In the genomic region with DNA sequence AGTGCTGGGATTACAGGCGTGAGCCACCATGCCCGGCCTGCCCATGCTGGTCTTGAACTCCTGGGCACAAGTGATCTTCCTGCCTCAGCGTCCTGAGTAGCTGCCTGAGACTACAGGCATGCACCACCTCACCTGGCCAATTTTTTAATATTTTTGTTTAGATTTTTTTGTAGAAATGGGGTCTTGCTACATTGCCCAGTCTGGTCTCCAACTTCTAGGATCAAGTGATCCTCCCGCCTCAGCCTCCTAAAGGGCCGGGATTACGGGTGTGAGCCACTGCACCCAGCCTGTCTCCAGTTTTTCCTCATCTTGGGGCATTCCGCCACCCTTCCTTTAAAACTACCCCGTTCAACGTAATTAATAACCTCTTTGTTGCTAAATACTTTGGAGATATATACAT, we compare ENCODE assay signal across 23 cellular contexts. TPM values are rescaled to one million over a fixed set of nuclear protein-coding genes. Genes with fewer than 3 reads are reported as not detected.
DNase-seq lines count a peak whose midpoint lies in the region; ATAC-seq and TF ChIP-seq lines count a peak whose summit lies in the region.
"Had no signal": no experiment of that assay in that cellular context is flagged by ENCODE, and none has a peak within 500 bp of the region (broad histone marks: within the 10 kb centered on the region; RNA-seq: fewer than 3 reads in every experiment).

No MANE protein-coding gene starts in this region.

- H3K27me3 Mint-ChIP-seq in activated naive CD4-positive, alpha-beta T cell treated with anti-CD3 and anti-CD28 coated beads, Interleukin-2, amount 10 ng/mL, durations not matched to agents 7 days and 5 days, result no peaks in the 10 kb centered on the region
- H3K27me3 Mint-ChIP-seq in WTC11 (ENCODE audit: low read depth), result no peaks in the 10 kb centered on the region
- H3K27me3 Mint-ChIP-seq in activated T-helper 2 cell treated with anti-CD3 and anti-CD28 coated beads, Interferon-gamma antibody, Interleukin-2, Interleukin-4, amounts not matched to agents 10 μg/mL and 5 μg/mL and 100 μg/mL, durations not matched to agents 14 hours and 24 hours and 36 hours (ENCODE audit: low read depth), result no peaks in the 10 kb centered on the region
- H3K27me3 Mint-ChIP-seq: effector memory CD8-positive, alpha-beta T cell; memory B cell had no signal

- no peak overlapping the region for H3K4me3 Mint-ChIP-seq in activated naive CD4-positive, alpha-beta T cell treated with anti-CD3 and anti-CD28 coated beads, Interleukin-2, amount 10 ng/mL, durations not matched to agents 7 days and 5 days
- H3K4me3 Mint-ChIP-seq in WTC11, result no peak overlapping the region
- H3K4me3 Mint-ChIP-seq in activated T-helper 2 cell treated with anti-CD3 and anti-CD28 coated beads, Interferon-gamma antibody, Interleukin-2, Interleukin-4, amounts not matched to agents 10 μg/mL and 5 μg/mL and 100 μg/mL, durations not matched to agents 14 hours and 24 hours and 36 hours (ENCODE audit: low read depth), result no peak overlapping the region
- peak overlapping the region; percentile 57 for H3K4me3 Mint-ChIP-seq in stimulated activated effector memory CD8-positive, alpha-beta T cell treated with anti-CD3 and anti-CD28 coated beads, Interleukin-12 subunit alpha, Interleukin-12 subunit beta, amount 100 ng/mL, for 72 hours
- H3K4me3 Mint-ChIP-seq: effector memory CD8-positive, alpha-beta T cell; GM23338; memory B cell had no signal

- H3K36me3 Mint-ChIP-seq in activated naive CD4-positive, alpha-beta T cell treated with anti-CD3 and anti-CD28 coated beads, Interleukin-2, amount 10 ng/mL, durations not matched to agents 7 days and 5 days, result peaks cover 42% of the 10 kb centered on the region
- peaks cover 42% of the 10 kb centered on the region for H3K36me3 Mint-ChIP-seq in WTC11
- H3K36me3 Mint-ChIP-seq in activated T-helper 2 cell treated with anti-CD3 and anti-CD28 coated beads, Interferon-gamma antibody, Interleukin-2, Interleukin-4, amounts not matched to agents 10 μg/mL and 5 μg/mL and 100 μg/mL, durations not matched to agents 14 hours and 24 hours and 36 hours (ENCODE audit: low read depth), result peaks cover 64% of the 10 kb centered on the region
- peaks cover 90% of the 10 kb centered on the region for H3K36me3 Mint-ChIP-seq in stimulated activated effector memory CD8-positive, alpha-beta T cell treated with anti-CD3 and anti-CD28 coated beads, Interleukin-12 subunit alpha, Interleukin-12 subunit beta, amount 100 ng/mL, for 72 hours

- no peak for ATAC-seq in WTC11
- ATAC-seq in stimulated activated effector memory CD8-positive, alpha-beta T cell treated with anti-CD3 and anti-CD28 coated beads, Interleukin-12 subunit alpha, Interleukin-12 subunit beta, amount 100 ng/mL, for 72 hours, result no peak
- ATAC-seq: effector memory CD8-positive, alpha-beta T cell; GM12878; GM23338; left cardiac atrium; SK-N-SH treated with all-trans-retinoic acid at 6 μM for 48 hours had no signal

- no peaks in the 10 kb centered on the region for H3K27me3 ChIP-seq in brain microvascular endothelial cell (replicated peaks)
- H3K27me3 ChIP-seq: BLaER1, ovary, stomach, thyroid gland had no signal

- peaks cover 3% of the 10 kb centered on the region for H3K9me3 Mint-ChIP-seq in activated naive CD4-positive, alpha-beta T cell treated with anti-CD3 and anti-CD28 coated beads, Interleukin-2, amount 10 ng/mL, durations not matched to agents 7 days and 5 days
- no peaks in the 10 kb centered on the region for H3K9me3 Mint-ChIP-seq in WTC11
- H3K9me3 Mint-ChIP-seq in activated T-helper 2 cell treated with anti-CD3 and anti-CD28 coated beads, Interferon-gamma antibody, Interleukin-2, Interleukin-4, amounts not matched to agents 10 μg/mL and 5 μg/mL and 100 μg/mL, durations not matched to agents 14 hours and 24 hours and 36 hours, result no peaks in the 10 kb centered on the region
- no peaks in the 10 kb centered on the region for H3K9me3 Mint-ChIP-seq in stimulated activated effector memory CD8-positive, alpha-beta T cell treated with anti-CD3 and anti-CD28 coated beads, Interleukin-12 subunit alpha, Interleukin-12 subunit beta, amount 100 ng/mL, for 72 hours
- H3K9me3 Mint-ChIP-seq: effector memory CD8-positive, alpha-beta T cell; GM23338; memory B cell had no signal

- intact Hi-C loops in activated T-helper 2 cell treated with anti-CD3 and anti-CD28 coated beads, Interferon-gamma antibody, Interleukin-2, Interleukin-4, amounts not matched to agents 10 μg/mL and 5 μg/mL and 100 μg/mL, durations not matched to agents 14 hours and 24 hours and 36 hours (cut with micrococcal nuclease), result no loop called here

- no peak for TF ChIP-seq CTCF in WTC11 (IDR thresholded peaks at IDR 0.05)
- no peak for TF ChIP-seq CTCF in brain microvascular endothelial cell (IDR thresholded peaks at IDR 0.05; ENCODE audit: low read depth, low read length, missing control alignments)

- H3K27ac ChIP-seq in brain microvascular endothelial cell, result no peak overlapping the region
- H3K27ac ChIP-seq: BLaER1, ovary, thyroid gland had no signal

- no peak overlapping the region for H3K4me3 ChIP-seq in brain microvascular endothelial cell (ENCODE audit: low read depth, low read length)
- H3K4me3 ChIP-seq: BLaER1, GM12878, GM23338, ovary, stomach, thyroid gland had no signal

- H3K36me3 ChIP-seq in brain microvascular endothelial cell (replicated peaks), result peaks cover 19% of the 10 kb centered on the region
- H3K36me3 ChIP-seq: ovary had no signal

- POLR2A ChIA-PET in WTC11 (lab: Charles Lee), result no interaction called here

- in situ Hi-C loops in brain microvascular endothelial cell (cut with HindIII; ENCODE audit: low pct_ligation_motif_present, low sequenced_read_pairs), result no loop called here

- CTCF ChIA-PET in activated naive CD4-positive, alpha-beta T cell treated with anti-CD3 and anti-CD28 coated beads, Interleukin-2, amount 10 ng/mL, durations not matched to agents 7 days and 5 days (lab: Charles Lee), result interaction anchor here (1.2 to 1.5 kb wide), 3 partner anchors 21 to 74 kb away, joined by 4 to 5 read pairs (median 5); a partner anchor contains a TSS
- CTCF ChIA-PET in WTC11 (lab: Charles Lee), result interaction anchor here (10.2 kb wide), 1 partner anchor 79 kb away, joined by 358 read pairs; no protein-coding TSS in a partner anchor

- no peak for DNase-seq in activated naive CD4-positive, alpha-beta T cell treated with anti-CD3 and anti-CD28 coated beads, Interleukin-2, amount 10 ng/mL, durations not matched to agents 7 days and 5 days
- no peak for DNase-seq in activated naive CD4-positive, alpha-beta T cell treated with Interleukin-2 at 50 U/mL for 16 hours
- DNase-seq in WTC11 (ENCODE audit: low spot score), result no peak
- DNase-seq in activated T-helper 2 cell treated with anti-CD3 and anti-CD28 coated beads, Interferon-gamma antibody, Interleukin-2, Interleukin-4, amounts not matched to agents 10 μg/mL and 5 μg/mL and 100 μg/mL, durations not matched to agents 14 hours and 24 hours and 36 hours (ENCODE audit: low spot score), result no peak
- no peak for DNase-seq in stimulated activated effector memory CD8-positive, alpha-beta T cell treated with anti-CD3 and anti-CD28 coated beads, Interleukin-12 subunit alpha, Interleukin-12 subunit beta, amount 100 ng/mL, for 72 hours (ENCODE audit: low spot score in 2 of 2)
- DNase-seq in brain microvascular endothelial cell, result no peak
- DNase-seq in medulla oblongata (ENCODE audit: extremely low spot score), result no peak
- DNase-seq: central memory CD4-positive, alpha-beta T cell; effector memory CD8-positive, alpha-beta T cell; hypothalamus; left cardiac atrium; MV-4-11; NCI-H1436; NCI-H2081 treated with DMSO at 0.1 percent for 48 hours; ovary; Right ventricle myocardium superior; stomach; thyroid gland had no signal

- H3K4me1 Mint-ChIP-seq in activated naive CD4-positive, alpha-beta T cell treated with anti-CD3 and anti-CD28 coated beads, Interleukin-2, amount 10 ng/mL, durations not matched to agents 7 days and 5 days, result peaks cover 73% of the 10 kb centered on the region
- peaks cover under 1% of the 10 kb centered on the region for H3K4me1 Mint-ChIP-seq in WTC11
- H3K4me1 Mint-ChIP-seq in activated T-helper 2 cell treated with anti-CD3 and anti-CD28 coated beads, Interferon-gamma antibody, Interleukin-2, Interleukin-4, amounts not matched to agents 10 μg/mL and 5 μg/mL and 100 μg/mL, durations not matched to agents 14 hours and 24 hours and 36 hours (ENCODE audit: low read depth), result peaks cover 56% of the 10 kb centered on the region
- H3K4me1 Mint-ChIP-seq in stimulated activated effector memory CD8-positive, alpha-beta T cell treated with anti-CD3 and anti-CD28 coated beads, Interleukin-12 subunit alpha, Interleukin-12 subunit beta, amount 100 ng/mL, for 72 hours, result peaks cover 62% of the 10 kb centered on the region

- peak overlapping the region; percentile 81 for H3K27ac Mint-ChIP-seq in activated naive CD4-positive, alpha-beta T cell treated with anti-CD3 and anti-CD28 coated beads, Interleukin-2, amount 10 ng/mL, durations not matched to agents 7 days and 5 days
- H3K27ac Mint-ChIP-seq in WTC11, result no peak overlapping the region
- H3K27ac Mint-ChIP-seq in activated T-helper 2 cell treated with anti-CD3 and anti-CD28 coated beads, Interferon-gamma antibody, Interleukin-2, Interleukin-4, amounts not matched to agents 10 μg/mL and 5 μg/mL and 100 μg/mL, durations not matched to agents 14 hours and 24 hours and 36 hours, result peak overlapping the region; percentile 96
- H3K27ac Mint-ChIP-seq in stimulated activated effector memory CD8-positive, alpha-beta T cell treated with anti-CD3 and anti-CD28 coated beads, Interleukin-12 subunit alpha, Interleukin-12 subunit beta, amount 100 ng/mL, for 72 hours, result peak overlapping the region; percentile 91
- H3K27ac Mint-ChIP-seq: GM23338, memory B cell had no signal

TF ChIP-seq in WTC11, 78 proteins besides CTCF, POLR2A, EP300 and RAD21:
- TF ChIP-seq SMAD4 (CRISPR knock-in tag; IDR thresholded peaks at IDR 0.05), result no peak
- 0 out of 2 replicates have a peak, but pooled peaks have one; percentile 48 for TF ChIP-seq ZNF121 (CRISPR knock-in tag; IDR thresholded peaks at IDR 0.05)
TF ChIP-seq in WTC11: peak in this region for 1.

RNA-seq across cellular contexts. Expression of a gene that starts 7.4 kb away (rescaled TPM):
- 112 to 129 TPM (median 115 TPM) in 3 replicates for total RNA-seq in WTC11 (2021)
- 115 and 117 TPM in 2 replicates for total RNA-seq in activated T-helper 2 cell treated with anti-CD3 and anti-CD28 coated beads, Interferon-gamma antibody, Interleukin-2, Interleukin-4, amounts not matched to agents 10 μg/mL and 5 μg/mL and 100 μg/mL, durations not matched to agents 14 hours and 24 hours and 36 hours

RNA-seq across cellular contexts. Expression of a gene that starts 21.8 kb away (rescaled TPM):
- 2.3 to 3.8 TPM (median 2.6 TPM) in 3 replicates for total RNA-seq in WTC11 (2021)
- 1.7 and 2.2 TPM in 2 replicates for total RNA-seq in activated T-helper 2 cell treated with anti-CD3 and anti-CD28 coated beads, Interferon-gamma antibody, Interleukin-2, Interleukin-4, amounts not matched to agents 10 μg/mL and 5 μg/mL and 100 μg/mL, durations not matched to agents 14 hours and 24 hours and 36 hours
- total RNA-seq: stomach had no signal

RNA-seq across cellular contexts. Expression of a gene that starts 26.3 kb away (rescaled TPM):
- 17.9 to 29.1 TPM (median 19.7 TPM) in 3 replicates for total RNA-seq in WTC11 (2021)
- 62.6 and 63.7 TPM in 2 replicates for total RNA-seq in activated T-helper 2 cell treated with anti-CD3 and anti-CD28 coated beads, Interferon-gamma antibody, Interleukin-2, Interleukin-4, amounts not matched to agents 10 μg/mL and 5 μg/mL and 100 μg/mL, durations not matched to agents 14 hours and 24 hours and 36 hours

RNA-seq across cellular contexts. Expression of a gene that starts 27.6 kb away (rescaled TPM):
- total RNA-seq in WTC11 (2021), result 5.9 to 7.9 TPM (median 6.5 TPM) in 3 replicates
- total RNA-seq in activated T-helper 2 cell treated with anti-CD3 and anti-CD28 coated beads, Interferon-gamma antibody, Interleukin-2, Interleukin-4, amounts not matched to agents 10 μg/mL and 5 μg/mL and 100 μg/mL, durations not matched to agents 14 hours and 24 hours and 36 hours, result 5.8 and 7.1 TPM in 2 replicates
